Comparison of ENCODE assay signal across 1 cellular context in the genomic region with DNA sequence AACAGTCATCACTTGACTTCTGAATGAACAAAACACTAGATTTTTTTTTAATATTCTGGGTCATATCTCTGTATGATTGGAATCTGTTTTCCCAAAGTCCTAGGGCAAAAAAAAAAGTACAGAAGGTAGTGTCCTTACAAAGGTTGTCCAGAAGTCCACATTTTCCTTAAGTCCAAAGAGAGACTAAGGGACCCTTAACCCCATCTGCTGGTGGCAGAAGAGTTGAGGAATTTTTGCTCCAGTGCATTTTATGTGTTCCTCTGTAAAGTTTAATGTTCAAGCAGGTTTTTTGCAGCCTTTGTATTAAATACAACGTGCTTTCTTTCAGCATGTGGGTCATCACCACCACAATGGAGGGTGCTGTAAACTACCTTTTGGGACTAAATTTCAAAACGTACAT.
TF ChIP-seq lines count a peak whose summit lies in the region.

No MANE protein-coding gene starts in this region.

TF ChIP-seq in HepG2, 621 proteins besides CTCF, POLR2A, EP300 and RAD21 (continued from another document):
- TF ChIP-seq, protein P1, sequence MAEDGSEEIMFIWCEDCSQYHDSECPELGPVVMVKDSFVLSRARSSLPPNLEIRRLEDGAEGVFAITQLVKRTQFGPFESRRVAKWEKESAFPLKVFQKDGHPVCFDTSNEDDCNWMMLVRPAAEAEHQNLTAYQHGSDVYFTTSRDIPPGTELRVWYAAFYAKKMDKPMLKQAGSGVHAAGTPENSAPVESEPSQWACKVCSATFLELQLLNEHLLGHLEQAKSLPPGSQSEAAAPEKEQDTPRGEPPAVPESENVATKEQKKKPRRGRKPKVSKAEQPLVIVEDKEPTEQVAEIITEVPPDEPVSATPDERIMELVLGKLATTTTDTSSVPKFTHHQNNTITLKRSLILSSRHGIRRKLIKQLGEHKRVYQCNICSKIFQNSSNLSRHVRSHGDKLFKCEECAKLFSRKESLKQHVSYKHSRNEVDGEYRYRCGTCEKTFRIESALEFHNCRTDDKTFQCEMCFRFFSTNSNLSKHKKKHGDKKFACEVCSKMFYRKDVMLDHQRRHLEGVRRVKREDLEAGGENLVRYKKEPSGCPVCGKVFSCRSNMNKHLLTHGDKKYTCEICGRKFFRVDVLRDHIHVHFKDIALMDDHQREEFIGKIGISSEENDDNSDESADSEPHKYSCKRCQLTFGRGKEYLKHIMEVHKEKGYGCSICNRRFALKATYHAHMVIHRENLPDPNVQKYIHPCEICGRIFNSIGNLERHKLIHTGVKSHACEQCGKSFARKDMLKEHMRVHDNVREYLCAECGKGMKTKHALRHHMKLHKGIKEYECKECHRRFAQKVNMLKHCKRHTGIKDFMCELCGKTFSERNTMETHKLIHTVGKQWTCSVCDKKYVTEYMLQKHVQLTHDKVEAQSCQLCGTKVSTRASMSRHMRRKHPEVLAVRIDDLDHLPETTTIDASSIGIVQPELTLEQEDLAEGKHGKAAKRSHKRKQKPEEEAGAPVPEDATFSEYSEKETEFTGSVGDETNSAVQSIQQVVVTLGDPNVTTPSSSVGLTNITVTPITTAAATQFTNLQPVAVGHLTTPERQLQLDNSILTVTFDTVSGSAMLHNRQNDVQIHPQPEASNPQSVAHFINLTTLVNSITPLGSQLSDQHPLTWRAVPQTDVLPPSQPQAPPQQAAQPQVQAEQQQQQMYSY (CRISPR knock-in tag; IDR thresholded peaks at IDR 0.05): 0 out of 2 replicates have a peak, but pooled peaks have one; percentile 42
- no peak for TF ChIP-seq MLX (CRISPR knock-in tag; IDR thresholded peaks at IDR 0.05)
- TF ChIP-seq ZNF343 (CRISPR knock-in tag; IDR thresholded peaks at IDR 0.05): no peak
- TF ChIP-seq, protein P2, sequence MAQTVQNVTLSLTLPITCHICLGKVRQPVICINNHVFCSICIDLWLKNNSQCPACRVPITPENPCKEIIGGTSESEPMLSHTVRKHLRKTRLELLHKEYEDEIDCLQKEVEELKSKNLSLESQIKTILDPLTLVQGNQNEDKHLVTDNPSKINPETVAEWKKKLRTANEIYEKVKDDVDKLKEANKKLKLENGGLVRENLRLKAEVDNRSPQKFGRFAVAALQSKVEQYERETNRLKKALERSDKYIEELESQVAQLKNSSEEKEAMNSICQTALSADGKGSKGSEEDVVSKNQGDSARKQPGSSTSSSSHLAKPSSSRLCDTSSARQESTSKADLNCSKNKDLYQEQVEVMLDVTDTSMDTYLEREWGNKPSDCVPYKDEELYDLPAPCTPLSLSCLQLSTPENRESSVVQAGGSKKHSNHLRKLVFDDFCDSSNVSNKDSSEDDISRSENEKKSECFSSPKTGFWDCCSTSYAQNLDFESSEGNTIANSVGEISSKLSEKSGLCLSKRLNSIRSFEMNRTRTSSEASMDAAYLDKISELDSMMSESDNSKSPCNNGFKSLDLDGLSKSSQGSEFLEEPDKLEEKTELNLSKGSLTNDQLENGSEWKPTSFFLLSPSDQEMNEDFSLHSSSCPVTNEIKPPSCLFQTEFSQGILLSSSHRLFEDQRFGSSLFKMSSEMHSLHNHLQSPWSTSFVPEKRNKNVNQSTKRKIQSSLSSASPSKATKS (CRISPR knock-in tag; IDR thresholded peaks at IDR 0.05): no peak
- TF ChIP-seq ZFP1 (CRISPR knock-in tag; IDR thresholded peaks at IDR 0.05): no peak
- no peak for TF ChIP-seq MNT (IDR thresholded peaks at IDR 0.05)
- no peak for TF ChIP-seq ZNF607 (CRISPR knock-in tag; IDR thresholded peaks at IDR 0.05; ENCODE audit: borderline replicate concordance)
- TF ChIP-seq GFI1 (CRISPR knock-in tag; IDR thresholded peaks at IDR 0.05; ENCODE audit: borderline replicate concordance): no peak
- peak; percentile 32 for TF ChIP-seq STAG1 (CRISPR knock-in tag; IDR thresholded peaks at IDR 0.05)
- TF ChIP-seq, protein P3, sequence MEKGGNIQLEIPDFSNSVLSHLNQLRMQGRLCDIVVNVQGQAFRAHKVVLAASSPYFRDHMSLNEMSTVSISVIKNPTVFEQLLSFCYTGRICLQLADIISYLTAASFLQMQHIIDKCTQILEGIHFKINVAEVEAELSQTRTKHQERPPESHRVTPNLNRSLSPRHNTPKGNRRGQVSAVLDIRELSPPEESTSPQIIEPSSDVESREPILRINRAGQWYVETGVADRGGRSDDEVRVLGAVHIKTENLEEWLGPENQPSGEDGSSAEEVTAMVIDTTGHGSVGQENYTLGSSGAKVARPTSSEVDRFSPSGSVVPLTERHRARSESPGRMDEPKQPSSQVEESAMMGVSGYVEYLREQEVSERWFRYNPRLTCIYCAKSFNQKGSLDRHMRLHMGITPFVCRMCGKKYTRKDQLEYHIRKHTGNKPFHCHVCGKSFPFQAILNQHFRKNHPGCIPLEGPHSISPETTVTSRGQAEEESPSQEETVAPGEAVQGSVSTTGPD (CRISPR knock-in tag; IDR thresholded peaks at IDR 0.05): no peak
- no peak for TF ChIP-seq ARNTL (CRISPR knock-in tag; IDR thresholded peaks at IDR 0.05)
